ENCODE assay signal across 14 cellular contexts in genomic region chr12:110555509-110556406, GRCh38. TPM values are rescaled to one million over a fixed set of nuclear protein-coding genes. Genes with fewer than 3 reads are reported as not detected.
DNase-seq lines count a peak whose midpoint lies in the region; ATAC-seq and TF ChIP-seq lines count a peak whose summit lies in the region.
"Had no signal": no experiment of that assay in that cellular context is flagged by ENCODE, and none has a peak within 500 bp of the region (broad histone marks: within the 10 kb centered on the region; RNA-seq: fewer than 3 reads in every experiment).

No MANE protein-coding gene starts in this region.

- no peaks in the 10 kb centered on the region for H3K9me3 ChIP-seq in RWPE2 (ENCODE audit: severe bottlenecking)

- H3K4me3 ChIP-seq in RWPE2 (ENCODE audit: severe bottlenecking): no peak overlapping the region
- H3K4me3 ChIP-seq in fibroblast of the aortic adventitia (ENCODE audit: low read depth, low read length): no peak overlapping the region
- H3K4me3 ChIP-seq in skeletal muscle cell (ENCODE audit: low read depth, low read length): peak overlapping the region; percentile 7
- H3K4me3 ChIP-seq: pancreas had no signal

- no peaks in the 10 kb centered on the region for H3K27me3 ChIP-seq in RWPE2 (ENCODE audit: insufficient read depth, poor library complexity, severe bottlenecking)
- H3K27me3 ChIP-seq: pancreas had no signal

- peak; percentile 71 for ATAC-seq in RWPE2 (ENCODE audit: low read depth)

- H3K36me3 ChIP-seq in RWPE2 (ENCODE audit: low read depth): peaks cover 22% of the 10 kb centered on the region
- H3K36me3 ChIP-seq: pancreas had no signal

- TF ChIP-seq CTCF in RWPE2 (IDR thresholded peaks at IDR 0.05; ENCODE audit: poor library complexity, severe bottlenecking) (no peak), fibroblast of the aortic adventitia (IDR thresholded peaks at IDR 0.05; ENCODE audit: insufficient read depth, low read length) (no peak)

- H3K4me1 ChIP-seq in RWPE2 (ENCODE audit: insufficient read depth, poor library complexity, severe bottlenecking): peaks cover 32% of the 10 kb centered on the region

- H3K27ac ChIP-seq in RWPE2 (ENCODE audit: poor library complexity, severe bottlenecking): peak overlapping the region; percentile 80
- H3K27ac ChIP-seq: 22Rv1, pancreas had no signal

- peak; percentile 30 for DNase-seq in DMS 273 (lab: John Stamatoyannopoulos, UW; ENCODE audit: unreplicated experiment)
- DNase-seq in DMS 273 treated with DMSO at 0.1 percent for 48 hours (lab: John Stamatoyannopoulos, UW): no peak
- DNase-seq in RWPE2 (ENCODE audit: low spot score): no peak
- DNase-seq in fibroblast of the aortic adventitia (ENCODE audit: low read depth): peak; percentile 74
- no peak for DNase-seq in skeletal muscle cell (ENCODE audit: low read depth)
- no peak for DNase-seq in KG1 (lab: John Stamatoyannopoulos, UW)
- no peak for DNase-seq in superior temporal gyrus (ENCODE audit: extremely low spot score)
- DNase-seq in activated CD4-positive, alpha-beta T cell treated with anti-CD3 and anti-CD28 coated beads for 1 hour: no peak
- DNase-seq: activated T-cell treated with anti-CD3 and anti-CD28 coated beads, Interleukin-2, amount 50 U/mL, for 1 hour; KBM-7; pancreas; SHP77 treated with DMSO at 0.1 percent for 48 hours; stimulated activated CD8-positive, alpha-beta memory T cell treated with anti-CD3 and anti-CD28 coated beads, Interleukin-4, amount 100 ng/mL, for 48 hours had no signal

RNA-seq across cellular contexts. Expression of gene PPTC7, which starts 27.4 kb away (rescaled TPM):
- 6.1 and 11.9 TPM in 2 replicates for total RNA-seq in fibroblast of the aortic adventitia (ENCODE audit: low replicate concordance)

RNA-seq across cellular contexts. Expression of gene RAD9B, which starts 53.6 kb away (rescaled TPM):
- total RNA-seq in fibroblast of the aortic adventitia (ENCODE audit: low replicate concordance): 2.3 and 5.5 TPM in 2 replicates

RNA-seq across cellular contexts. Expression of gene VPS29, which starts 53.8 kb away (rescaled TPM):
- 83.2 and 88.9 TPM in 2 replicates for total RNA-seq in fibroblast of the aortic adventitia (ENCODE audit: low replicate concordance)

RNA-seq across cellular contexts. Expression of gene TCTN1, which starts 58.2 kb away (rescaled TPM):
- 46.3 and 80.4 TPM in 2 replicates for total RNA-seq in fibroblast of the aortic adventitia (ENCODE audit: low replicate concordance)

Comparison
In these comparisons a context has a peak if more than half of its experiments do, and no peak if none do; other contexts are left out.
1. DNase-seq: peak in DMS 273 (single experiment) and fibroblast of the aortic adventitia (single experiment); none in DMS 273 treated with DMSO at 0.1 percent for 48 hours (single experiment), RWPE2 (single experiment), skeletal muscle cell (single experiment), KG1 (single experiment), superior temporal gyrus (single experiment) and activated CD4-positive, alpha-beta T cell treated with anti-CD3 and anti-CD28 coated beads for 1 hour (single experiment).